Comparison of ENCODE assay signal across 10 cellular contexts in genomic region chr12:54016478-54016964, GRCh38. TPM values are rescaled to one million over a fixed set of nuclear protein-coding genes. Genes with fewer than 3 reads are reported as not detected.
A peak's percentile ranks its signal among the peaks of the same experiment; 100 is the strongest.
DNase-seq lines count a peak whose midpoint lies in the region; ATAC-seq and TF ChIP-seq lines count a peak whose summit lies in the region.
"Had no signal": no experiment of that assay in that cellular context is flagged by ENCODE, and none has a peak within 500 bp of the region (broad histone marks: within the 10 kb centered on the region; RNA-seq: fewer than 3 reads in every experiment).

No MANE protein-coding gene starts in this region.

- no peaks in the 10 kb centered on the region for H3K36me3 Mint-ChIP-seq in MCF 10A (ENCODE audit: insufficient read depth, unreplicated experiment)

- H3K36me3 ChIP-seq in heart left ventricle = no peaks in the 10 kb centered on the region

- peak overlapping the region; percentile 98 for H3K27ac Mint-ChIP-seq in MCF 10A (ENCODE audit: low read depth, unreplicated experiment)

- BruUV-seq in MCF 10A (replicated peaks; lab: Mats Ljungman, UMichigan) = no TSS peak

- peak overlapping the region; percentile 98 for H3K4me3 Mint-ChIP-seq in MCF 10A (ENCODE audit: unreplicated experiment)

- peaks cover 18% of the 10 kb centered on the region for H3K4me1 Mint-ChIP-seq in MCF 10A (ENCODE audit: insufficient read depth, unreplicated experiment)

- no peak for TF ChIP-seq POLR2A in heart left ventricle (IDR thresholded peaks at IDR 0.05)

- TF ChIP-seq CTCF in MCF 10A (IDR thresholded peaks at IDR 0.05; ENCODE audit: unreplicated experiment) = no peak
- no peak for TF ChIP-seq CTCF in heart left ventricle (IDR thresholded peaks at IDR 0.05)

- intact Hi-C loops in MCF 10A (cut with micrococcal nuclease) = no loop called here
- intact Hi-C loops in sciatic nerve (cut with DNase I) = no loop called here
- intact Hi-C loops in heart left ventricle (cut with DNase I) = no loop called here

- H3K9me3 Mint-ChIP-seq in MCF 10A (ENCODE audit: unreplicated experiment) = no peaks in the 10 kb centered on the region

- DNase-seq in Daoy (ENCODE audit: low read depth) (peak; percentile 80), NCI-H1694 treated with DMSO at 0.1 percent for 48 hours (lab: John Stamatoyannopoulos, UW) (peak; percentile 38), MCF 10A (ENCODE audit: unreplicated experiment) (peak; percentile 77), sciatic nerve (ENCODE audit: low spot score) (no peak), T-helper 1 cell (no peak), caudate nucleus (lab: John Stamatoyannopoulos, UW) (no peak), HUDEP-2 (lab: John Stamatoyannopoulos, UW; ENCODE audit: unreplicated experiment in 76 of 76) (no peak), heart left ventricle (no peak)

- WGBS in heart left ventricle, 4 donors = 3 to 5% (median 4%) methylated on average over 25 of the region's 25 CpGs

- peaks cover 0 to 50% (median 24%) of the 10 kb centered on the region in 12 donors for H3K4me1 ChIP-seq in heart left ventricle

- no peaks in the 10 kb centered on the region for H3K9me3 ChIP-seq in heart left ventricle

- no peaks in the 10 kb centered on the region for H3K27me3 Mint-ChIP-seq in MCF 10A (ENCODE audit: insufficient read depth, unreplicated experiment)

- POLR2A ChIA-PET in MCF 10A (lab: Yijun Ruan, JAX) = interaction anchor here (0.5 to 3.9 kb wide), 22 partner anchors 7 to 979 kb away, joined by 3 to 37 read pairs (median 5); partner anchors contain the start of genes ATF7, CALCOCO1, CBX5 and COPZ1

- H3K4me3 ChIP-seq in heart left ventricle = peak overlapping the region in 6 of 12 donors; percentile 44 to 56 (median 54)

- peak; percentile 31 for ATAC-seq in sciatic nerve
- ATAC-seq in heart left ventricle = no peak

- H3K27ac ChIP-seq in caudate nucleus (ENCODE audit: low read depth, low read length) (no peak overlapping the region), heart left ventricle (no peak overlapping the region)

- CTCF ChIA-PET in MCF 10A (lab: Yijun Ruan, JAX) = interaction anchor here (0.6 to 2.2 kb wide), 19 partner anchors 8 to 478 kb away, joined by 3 to 22 read pairs (median 4); partner anchors contain the start of genes HOXC5, HOXC8, HOXC9 and SMUG1

- peaks cover 61 to 96% (median 82%) of the 10 kb centered on the region in 9 donors for H3K27me3 ChIP-seq in heart left ventricle

RNA-seq across cellular contexts. Expression of gene HOXC8, which starts 7.7 kb away (rescaled TPM):
- total RNA-seq in Daoy (2014; rRNA removed; shearing (Covaris generic)) = 1.4 and 1.9 TPM in 2 replicates
- total RNA-seq in MCF 10A (2022) (6.0 and 6.9 TPM in 2 replicates), sciatic nerve (7.0 TPM), heart left ventricle (not detected)
- not detected for polyA plus RNA-seq in heart left ventricle
- total RNA-seq: dermis microvascular lymphatic vessel endothelial cell had no signal

RNA-seq across cellular contexts. Expression of gene HOXC6, which starts 11.7 kb away (rescaled TPM):
- total RNA-seq in Daoy (2014; rRNA removed; shearing (Covaris generic)) = 2.0 and 2.8 TPM in 2 replicates
- 7.1 and 11.5 TPM in 2 replicates for total RNA-seq in MCF 10A (2022)
- 35.3 TPM for total RNA-seq in sciatic nerve
- total RNA-seq in heart left ventricle = under 1 TPM in 1 of 9 donors, not detected in 8; 0.40 TPM
- polyA plus RNA-seq in heart left ventricle = under 1 TPM; 0.04 to 0.08 TPM
- total RNA-seq: dermis microvascular lymphatic vessel endothelial cell had no signal

RNA-seq across cellular contexts. Expression of gene HOXC5, which starts 16.3 kb away (rescaled TPM):
- 0.12 and 1.9 TPM in 2 replicates for total RNA-seq in Daoy (2014; rRNA removed; shearing (Covaris generic))
- total RNA-seq in MCF 10A (2022) (0.74 TPM in 1 of 2 replicates, not detected in the other), sciatic nerve (5.6 TPM), heart left ventricle (not detected)
- polyA plus RNA-seq in heart left ventricle = not detected
- total RNA-seq: dermis microvascular lymphatic vessel endothelial cell had no signal
- polyA plus RNA-seq: thymus had no signal

RNA-seq across cellular contexts. Expression of gene HOXC9, which starts 16.6 kb away (rescaled TPM):
- total RNA-seq in Daoy (2014; rRNA removed; shearing (Covaris generic)) = 7.3 and 12.6 TPM in 2 replicates
- 5.2 and 6.0 TPM in 2 replicates for total RNA-seq in MCF 10A (2022)
- total RNA-seq in sciatic nerve = 10.2 TPM
- not detected for total RNA-seq in heart left ventricle
- polyA plus RNA-seq in heart left ventricle = not detected

RNA-seq across cellular contexts. Expression of gene HOXC10, which starts 31.6 kb away (rescaled TPM):
- 5.3 and 18.7 TPM in 2 replicates for total RNA-seq in Daoy (2014; rRNA removed; shearing (Covaris generic))
- not detected in 2 replicates for total RNA-seq in MCF 10A (2022)
- total RNA-seq in sciatic nerve = 17.2 TPM
- not detected for total RNA-seq in heart left ventricle
- polyA plus RNA-seq in heart left ventricle = not detected
- total RNA-seq: dermis microvascular lymphatic vessel endothelial cell had no signal

Comparison
In these comparisons a context has a peak if more than half of its experiments do, and no peak if none do; other contexts are left out.
1. DNase-seq: peak in Daoy (single experiment), NCI-H1694 treated with DMSO at 0.1 percent for 48 hours (single experiment) and MCF 10A (single experiment); none in sciatic nerve (single experiment), T-helper 1 cell (0 of 5), caudate nucleus (0 of 61), HUDEP-2 (0 of 76) and heart left ventricle (0 of 5).